ENCODE assay signal across 1 cellular context in genomic region chr4:61387372-61387771, GRCh38.
A peak's percentile ranks its signal among the peaks of the same experiment; 100 is the strongest.
TF ChIP-seq lines count a peak whose summit lies in the region.

No MANE protein-coding gene starts in this region.

TF ChIP-seq in H1, 55 proteins besides CTCF, POLR2A, EP300 and RAD21:
- TF ChIP-seq TCF12 (IDR thresholded peaks at IDR 0.05; ENCODE audit: low read depth, low read length) (peak; percentile 97), NANOG (IDR thresholded peaks at IDR 0.05; ENCODE audit: insufficient read depth, low read depth, low read length, poor library complexity, severe bottlenecking) (peak; percentile 20)
TF ChIP-seq in H1: peak in this region for 2; not testable (repeated sequence) for 53.
